ENCODE assay signal across 17 cellular contexts in the genomic region with DNA sequence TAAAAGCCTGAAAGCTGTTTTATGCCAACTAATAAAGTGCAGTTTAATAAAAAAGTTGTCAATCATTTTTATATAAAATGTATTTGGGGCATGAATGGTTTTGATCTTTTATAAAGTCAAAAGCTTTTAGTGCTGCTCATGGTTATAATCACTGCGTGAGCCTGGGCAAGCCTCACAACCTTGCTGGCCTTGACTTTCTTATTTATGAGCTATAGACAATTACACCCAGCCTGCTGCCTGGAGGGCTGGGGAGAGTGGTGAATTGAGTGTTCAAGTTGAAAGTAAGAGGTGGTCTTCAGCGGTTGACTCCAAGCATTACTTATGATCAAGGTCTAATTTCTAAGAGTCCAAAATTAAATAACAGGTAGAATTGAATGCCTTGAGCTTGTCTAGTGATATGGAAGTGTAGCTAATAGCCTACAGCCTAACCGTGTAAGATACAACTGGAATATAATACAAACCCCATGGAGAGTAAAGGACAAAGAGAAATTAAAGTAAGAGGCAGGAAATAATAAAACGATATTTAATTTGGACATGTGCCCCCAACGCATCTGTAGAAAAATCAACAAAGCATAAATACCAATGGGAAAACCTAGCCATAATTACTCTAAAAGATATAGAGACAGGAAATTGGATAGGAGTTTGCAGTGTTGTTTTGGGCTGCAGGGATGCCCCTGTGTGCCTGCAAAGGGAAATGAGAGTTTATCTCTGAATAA.
"Had no signal": no experiment of that assay in that cellular context is flagged by ENCODE, and none has a peak within 500 bp of the region (broad histone marks: within the 10 kb centered on the region; RNA-seq: fewer than 3 reads in every experiment).

No MANE protein-coding gene starts in this region.

- H3K27ac ChIP-seq: ascending aorta, breast epithelium, coronary artery, left lung, thyroid gland had no signal

- DNase-seq: activated CD4-positive, alpha-beta T cell treated with anti-CD3 and anti-CD28 coated beads, Interleukin-2, amount 50 U/mL, for 4 hours; activated CD4-positive, CD25-positive, alpha-beta regulatory T cell treated with anti-CD3 and anti-CD28 coated beads, Interleukin-2, amount 50 U/mL, for 72 hours; activated gamma-delta T cell; erythroblast; foreskin melanocyte; hypothalamus; left lung; mammary epithelial cell; naive B cell; stimulated activated CD4-positive, alpha-beta T cell treated with anti-CD3 and anti-CD28 coated beads, Interleukin-4, amount 100 ng/mL, for 4 hours; thyroid gland had no signal

- H3K4me1 Mint-ChIP-seq: activated naive CD4-positive, alpha-beta T cell treated with anti-CD3 and anti-CD28 coated beads, Interleukin-2, amount 50 U/mL, for 24 hours had no signal

- H3K27ac Mint-ChIP-seq: activated naive CD4-positive, alpha-beta T cell treated with anti-CD3 and anti-CD28 coated beads, Interleukin-2, amount 50 U/mL, for 24 hours; naive B cell; stimulated activated memory B cell treated with anti-CD40 and anti-IgM and Interleukin-4, amounts not matched to agents 10 μg/mL and 1 μg/mL and 100 μg/mL, for 72 hours; T-helper 1 cell treated with Interleukin-12 subunit alpha and Interleukin-12 subunit beta and Interleukin-4 antibody, amounts not matched to agents 30 μg/mL and 1 μg/mL, for 36 hours had no signal

- H3K36me3 ChIP-seq: ascending aorta, breast epithelium, left lung, thyroid gland had no signal

- H3K9me3 Mint-ChIP-seq: activated naive CD4-positive, alpha-beta T cell treated with anti-CD3 and anti-CD28 coated beads, Interleukin-2, amount 50 U/mL, for 24 hours; stimulated activated memory B cell treated with anti-CD40 and anti-IgM and Interleukin-4, amounts not matched to agents 10 μg/mL and 1 μg/mL and 100 μg/mL, for 72 hours; T-helper 1 cell treated with Interleukin-12 subunit alpha and Interleukin-12 subunit beta and Interleukin-4 antibody, amounts not matched to agents 30 μg/mL and 1 μg/mL, for 36 hours had no signal

- H3K9me3 ChIP-seq: ascending aorta, breast epithelium, left lung, thyroid gland had no signal

- H3K4me3 Mint-ChIP-seq: activated naive CD4-positive, alpha-beta T cell treated with anti-CD3 and anti-CD28 coated beads, Interleukin-2, amount 50 U/mL, for 24 hours; naive B cell; stimulated activated memory B cell treated with anti-CD40 and anti-IgM and Interleukin-4, amounts not matched to agents 10 μg/mL and 1 μg/mL and 100 μg/mL, for 72 hours; T-helper 1 cell treated with Interleukin-12 subunit alpha and Interleukin-12 subunit beta and Interleukin-4 antibody, amounts not matched to agents 30 μg/mL and 1 μg/mL, for 36 hours had no signal

- H3K4me3 ChIP-seq: ascending aorta, breast epithelium, coronary artery, left lung, thyroid gland had no signal

- H3K36me3 Mint-ChIP-seq: activated naive CD4-positive, alpha-beta T cell treated with anti-CD3 and anti-CD28 coated beads, Interleukin-2, amount 50 U/mL, for 24 hours; naive B cell; stimulated activated memory B cell treated with anti-CD40 and anti-IgM and Interleukin-4, amounts not matched to agents 10 μg/mL and 1 μg/mL and 100 μg/mL, for 72 hours had no signal

- H3K27me3 ChIP-seq: ascending aorta, breast epithelium, left lung, thyroid gland had no signal
